ENCODE assay signal across 13 cellular contexts in the genomic region with DNA sequence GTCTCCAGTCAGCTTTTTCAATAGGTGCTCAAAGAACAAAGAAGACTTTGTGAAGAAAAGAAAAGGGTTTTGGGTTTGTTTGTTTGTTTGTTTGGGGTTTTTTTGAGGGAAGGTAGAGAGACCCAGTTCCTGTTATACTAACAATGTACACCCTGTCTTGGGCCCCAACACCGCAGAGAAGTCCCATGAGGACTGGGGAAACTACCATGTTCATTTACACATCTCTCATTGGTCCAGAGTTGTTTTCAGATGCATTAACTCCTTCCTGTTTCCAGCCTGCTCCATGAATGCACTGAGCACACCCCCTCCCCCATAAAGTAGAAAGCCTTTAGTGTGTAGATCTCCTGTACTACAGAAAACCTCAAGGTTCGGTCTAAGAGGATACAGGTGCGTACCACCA. TPM values are rescaled to one million over a fixed set of nuclear protein-coding genes. Genes with fewer than 3 reads are reported as not detected.
DNase-seq lines count a peak whose midpoint lies in the region; ATAC-seq, FAIRE-seq and TF ChIP-seq lines count a peak whose summit lies in the region.
"Had no signal": no experiment of that assay in that cellular context is flagged by ENCODE, and none has a peak within 500 bp of the region (broad histone marks: within the 10 kb centered on the region; RNA-seq: fewer than 3 reads in every experiment).

No MANE protein-coding gene starts in this region.

- 55% methylated on average over 3 of the region's 3 CpGs; no CpG with 5 or more reads in 1 of the 2 experiments for WGBS in H1 (ENCODE audit: extremely low coverage in 1 of 2, insufficient coverage in 1 of 2, insufficient read length in 1 of 2, insufficient replicate concordance in 2 of 2, low coverage in 1 of 2, low lambda C conversion rate in 2 of 2, missing lambda C conversion rate in 1 of 2), 2 experiments

- no peak overlapping the region for H3K4me3 Mint-ChIP-seq in CD4-positive, alpha-beta T cell
- H3K4me3 Mint-ChIP-seq: activated T-cell treated with anti-CD3 and anti-CD28 coated beads, Interleukin-2, amount 50 U/mL, for 72 hours; stimulated activated naive CD8-positive, alpha-beta T cell treated with anti-CD3 and anti-CD28 coated beads, Interleukin-15, amount 100 ng/mL, for 72 hours had no signal

- H3K27ac ChIP-seq in H1 (ENCODE audit: low read depth, low read length) = no peak overlapping the region
- H3K27ac ChIP-seq in CD4-positive, alpha-beta T cell (ENCODE audit: low read depth, low read length) = no peak overlapping the region

- H2BK20ac ChIP-seq in H1 (ENCODE audit: low read length) = no peak overlapping the region

- peaks cover 0 to 3% (median 2%) of the 10 kb centered on the region in 4 experiments; a peak in 2 of 7 replicates for H3K27me3 ChIP-seq in H1 (replicated peaks in 1 of 4; ENCODE audit: control insufficient read depth in 3 of 4, extremely low read depth in 1 of 4, insufficient read depth in 3 of 4, low read length in 3 of 4)
- H3K27me3 ChIP-seq in CD4-positive, alpha-beta T cell (ENCODE audit: control insufficient read depth, insufficient read depth, low read length) = peaks cover 5% of the 10 kb centered on the region

- intact Hi-C loops in CD4-positive, alpha-beta T cell (cut with DNase I, micrococcal nuclease) = no loop called here

- peaks cover 0 to 4% (median 0%) of the 10 kb centered on the region in 4 experiments; a peak in 1 of 7 replicates for H3K4me1 ChIP-seq in H1 (replicated peaks in 1 of 4; ENCODE audit: control insufficient read depth in 3 of 4, insufficient read depth in 4 of 4, low read length in 3 of 4)

- H4K5ac ChIP-seq in H1 (ENCODE audit: insufficient read length, low read depth, low read length) = no peak overlapping the region

- no peak overlapping the region for H3K14ac ChIP-seq in H1 (ENCODE audit: insufficient read length)

- ATAC-seq in GM18511 (IDR thresholded peaks at IDR 0.05; ENCODE audit: unreplicated experiment) (peak; percentile 89), GM21447 (IDR thresholded peaks at IDR 0.05; ENCODE audit: unreplicated experiment) (peak; percentile 92), HG03064 (IDR thresholded peaks at IDR 0.05; ENCODE audit: low read depth, unreplicated experiment) (peak; percentile 79)
- no peak for ATAC-seq in CD4-positive, alpha-beta T cell (ENCODE audit: poor library complexity)
- ATAC-seq: activated T-cell treated with anti-CD3 and anti-CD28 coated beads, Interleukin-2, amount 50 U/mL, for 72 hours; stimulated activated naive CD8-positive, alpha-beta T cell treated with anti-CD3 and anti-CD28 coated beads, Interleukin-15, amount 100 ng/mL, for 72 hours had no signal

- no peak overlapping the region for H2BK12ac ChIP-seq in H1 (ENCODE audit: low read depth, low read length)

- H3K27me3 Mint-ChIP-seq in CD4-positive, alpha-beta T cell = peaks cover 80% of the 10 kb centered on the region

- H3K36me3 ChIP-seq in H1 (ENCODE audit: control insufficient read depth in 2 of 4, insufficient read depth in 4 of 4, low read length in 3 of 4) = no peaks in the 10 kb centered on the region

- no peaks in the 10 kb centered on the region for H3K4me1 Mint-ChIP-seq in CD4-positive, alpha-beta T cell (ENCODE audit: low read depth)
- H3K4me1 Mint-ChIP-seq: stimulated activated naive CD8-positive, alpha-beta T cell treated with anti-CD3 and anti-CD28 coated beads, Interleukin-15, amount 100 ng/mL, for 72 hours had no signal

- H3K9me3 Mint-ChIP-seq in CD4-positive, alpha-beta T cell = peaks cover 3% of the 10 kb centered on the region

- no peak for TF ChIP-seq CTCF in H1 (IDR thresholded peaks at IDR 0.05; ENCODE audit: control extremely low read depth in 1 of 3, insufficient read depth in 1 of 3, low read depth in 1 of 3, low read length in 3 of 3)
- no peak for TF ChIP-seq CTCF in CD4-positive, alpha-beta T cell (IDR thresholded peaks at IDR 0.05)

- peak overlapping the region in 1 of 2 experiments; percentile 31; a peak in 1 of 4 replicates for H3K4me2 ChIP-seq in H1 (ENCODE audit: insufficient read depth in 1 of 2, low read depth in 2 of 2, low read length in 2 of 2)

- H3K27ac Mint-ChIP-seq in CD4-positive, alpha-beta T cell = no peak overlapping the region
- H3K27ac Mint-ChIP-seq: activated T-cell treated with anti-CD3 and anti-CD28 coated beads, Interleukin-2, amount 50 U/mL, for 72 hours; stimulated activated naive CD8-positive, alpha-beta T cell treated with anti-CD3 and anti-CD28 coated beads, Interleukin-15, amount 100 ng/mL, for 72 hours had no signal

- no peak overlapping the region for H2AK5ac ChIP-seq in H1 (ENCODE audit: low read depth, low read length)

- DNase-seq in H1 (ENCODE audit: low read depth in 1 of 2, low spot score in 2 of 2) (no peak), DMS53 (lab: John Stamatoyannopoulos, UW) (no peak), C1 segment of cervical spinal cord (lab: John Stamatoyannopoulos, UW) (no peak)
- no peak for DNase-seq in CD4-positive, alpha-beta T cell
- DNase-seq in stimulated activated naive CD4-positive, alpha-beta T cell treated with Interleukin-2 at 50 U/mL for 16 hours (lab: John Stamatoyannopoulos, UW) = no peak
- DNase-seq: activated CD4-positive, alpha-beta T cell treated with anti-CD3 and anti-CD28 coated beads for 48 hours; activated T-cell treated with anti-CD3 and anti-CD28 coated beads, Interleukin-2, amount 50 U/mL, for 72 hours; stimulated activated CD4-positive, alpha-beta T cell treated with anti-CD3 and anti-CD28 coated beads, Interleukin-4, amount 100 ng/mL, for 24 hours; stimulated activated naive CD8-positive, alpha-beta T cell treated with anti-CD3 and anti-CD28 coated beads, Interleukin-15, amount 100 ng/mL, for 72 hours had no signal

- H2BK120ac ChIP-seq in H1 (replicated peaks; ENCODE audit: low read depth, low read length) = no peak overlapping the region

- H3K23ac ChIP-seq in H1 (ENCODE audit: insufficient read length) = no peak overlapping the region

- H3K36me3 Mint-ChIP-seq in CD4-positive, alpha-beta T cell (ENCODE audit: low read depth) = no peaks in the 10 kb centered on the region

- H2BK15ac ChIP-seq in H1 (ENCODE audit: low read length) = no peak overlapping the region

- peak; percentile 55 for FAIRE-seq in H1 (lab: Jason Lieb, UNC)
- FAIRE-seq: islet of Langerhans had no signal

- H3K23me2 ChIP-seq in H1 (ENCODE audit: low read depth, low read length) = no peaks in the 10 kb centered on the region

- no peak overlapping the region for H4K91ac ChIP-seq in H1 (replicated peaks; ENCODE audit: insufficient read length, low read length)

- H3K4ac ChIP-seq in H1 (replicated peaks; ENCODE audit: insufficient read length, low read depth, low read length) = no peak overlapping the region

- TF ChIP-seq EP300 in H1 (IDR thresholded peaks at IDR 0.05; ENCODE audit: borderline replicate concordance in 1 of 2, low read depth in 2 of 2, low read length in 2 of 2) = no peak

- H3K9me3 ChIP-seq in H1 (ENCODE audit: insufficient read depth in 2 of 2, low read depth in 1 of 2, low read length in 1 of 2) = no peaks in the 10 kb centered on the region
- H3K9me3 ChIP-seq in CD4-positive, alpha-beta T cell (ENCODE audit: control insufficient read depth, low read length) = no peaks in the 10 kb centered on the region

- CTCF ChIA-PET in H1 (lab: Charles Lee; ENCODE audit: partially characterized antibody) = no interaction called here
- CTCF ChIA-PET in CD4-positive, alpha-beta T cell (lab: Charles Lee) = no interaction called here

- H2BK5ac ChIP-seq in H1 (ENCODE audit: low read depth, low read length) = no peak overlapping the region

- H3K18ac ChIP-seq in H1 (ENCODE audit: extremely low read depth, low read length) = no peak overlapping the region

- no peak overlapping the region; a peak in 1 of 8 replicates for H3K4me3 ChIP-seq in H1 (ENCODE audit: extremely low read depth in 1 of 4, insufficient read depth in 2 of 4, low read depth in 3 of 4, low read length in 4 of 4)

- no peaks in the 10 kb centered on the region for H3K79me1 ChIP-seq in H1 (ENCODE audit: low read depth, low read length)

- H4K8ac ChIP-seq in H1 (ENCODE audit: extremely low read depth, insufficient read depth, low read length) = no peak overlapping the region

- no peak for TF ChIP-seq RAD21 in H1 (IDR thresholded peaks at IDR 0.05 in 1 of 2, conservative IDR thresholded peaks at IDR 0.05 in 1 of 2; ENCODE audit: low read depth in 2 of 2, low read length in 2 of 2)

- H3K9ac ChIP-seq in H1 (replicated peaks in 1 of 4; ENCODE audit: extremely low read depth in 1 of 4, low read depth in 3 of 4, low read length in 3 of 4) = no peak overlapping the region

- no peak overlapping the region for H2AFZ ChIP-seq in H1 (ENCODE audit: low read length)

- H3K56ac ChIP-seq in H1 (replicated peaks; ENCODE audit: insufficient read length, low read depth, low read length) = no peak overlapping the region

- no peaks in the 10 kb centered on the region for H3K79me2 ChIP-seq in H1 (ENCODE audit: control insufficient read depth in 1 of 2, insufficient read depth in 2 of 2, low read length in 2 of 2)

- TF ChIP-seq POLR2A in H1 (IDR thresholded peaks at IDR 0.05; ENCODE audit: control extremely low read depth in 1 of 2, low read depth in 2 of 2, low read length in 2 of 2) = no peak

- H4K20me1 ChIP-seq in H1 (replicated peaks in 1 of 2; ENCODE audit: control insufficient read depth in 1 of 2, insufficient read depth in 2 of 2, low read length in 2 of 2) = no peaks in the 10 kb centered on the region

- POLR2A ChIA-PET in H1 (lab: Charles Lee; ENCODE audit: partially characterized antibody) = no interaction called here
- POLR2A ChIA-PET in CD4-positive, alpha-beta T cell (lab: Charles Lee) = no interaction called here

TF ChIP-seq in H1, 55 proteins besides CTCF, POLR2A, EP300 and RAD21 (continues in another document):
- TF ChIP-seq GTF2F1 (IDR thresholded peaks at IDR 0.05; ENCODE audit: borderline replicate concordance, low read depth, low read length) (no peak), BACH1 (IDR thresholded peaks at IDR 0.05; ENCODE audit: low read length) (no peak)
- TF ChIP-seq, protein P1, sequence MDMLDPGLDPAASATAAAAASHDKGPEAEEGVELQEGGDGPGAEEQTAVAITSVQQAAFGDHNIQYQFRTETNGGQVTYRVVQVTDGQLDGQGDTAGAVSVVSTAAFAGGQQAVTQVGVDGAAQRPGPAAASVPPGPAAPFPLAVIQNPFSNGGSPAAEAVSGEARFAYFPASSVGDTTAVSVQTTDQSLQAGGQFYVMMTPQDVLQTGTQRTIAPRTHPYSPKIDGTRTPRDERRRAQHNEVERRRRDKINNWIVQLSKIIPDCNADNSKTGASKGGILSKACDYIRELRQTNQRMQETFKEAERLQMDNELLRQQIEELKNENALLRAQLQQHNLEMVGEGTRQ (IDR thresholded peaks at IDR 0.05; ENCODE audit: low read length) = no peak

RNA-seq across cellular contexts. Expression of gene SLC8A3, which starts 51.1 kb away (rescaled TPM):
- total RNA-seq in H1 (2021; fragmentation: NEBNext Ultra II Directional; extraction: Animal tissue kit (Norgen Biotek cat#: 25700)) = 1.0 and 1.1 TPM in 2 replicates
- 0.33 and 0.38 TPM in 2 replicates for polyA plus RNA-seq in H1 (2011; rRNA removed)
- polyA plus RNA-seq in H1 (2011; cell fraction: cytosol; rRNA removed) = 0.57 TPM
- 0.66 TPM for polyA plus RNA-seq in H1 (2011; cell fraction: nucleus; rRNA removed)
- 0.50 to 0.72 TPM (median 0.60 TPM) in 4 replicates for polyA plus RNA-seq in H1 (2012, experiment 1 of 2)
- polyA plus RNA-seq in H1 (2012, experiment 2 of 2) = 0.20 TPM
- polyA plus RNA-seq in H1 (2013, experiment 1 of 2) = 1.8 TPM
- polyA plus RNA-seq in H1 (2013, experiment 2 of 2) = 1.7 TPM
- 2.3 and 2.7 TPM in 2 replicates for polyA minus RNA-seq in H1 (2011; rRNA and poly(A)+ RNA removed)
- polyA minus RNA-seq in H1 (2011; cell fraction: cytosol; rRNA and poly(A)+ RNA removed) = 1.3 TPM
- 2.5 TPM for polyA minus RNA-seq in H1 (2011; cell fraction: nucleus; rRNA and poly(A)+ RNA removed)
- total RNA-seq in CD4-positive, alpha-beta T cell = not detected
